1 cellular context compared by ENCODE assay signal in the genomic region with DNA sequence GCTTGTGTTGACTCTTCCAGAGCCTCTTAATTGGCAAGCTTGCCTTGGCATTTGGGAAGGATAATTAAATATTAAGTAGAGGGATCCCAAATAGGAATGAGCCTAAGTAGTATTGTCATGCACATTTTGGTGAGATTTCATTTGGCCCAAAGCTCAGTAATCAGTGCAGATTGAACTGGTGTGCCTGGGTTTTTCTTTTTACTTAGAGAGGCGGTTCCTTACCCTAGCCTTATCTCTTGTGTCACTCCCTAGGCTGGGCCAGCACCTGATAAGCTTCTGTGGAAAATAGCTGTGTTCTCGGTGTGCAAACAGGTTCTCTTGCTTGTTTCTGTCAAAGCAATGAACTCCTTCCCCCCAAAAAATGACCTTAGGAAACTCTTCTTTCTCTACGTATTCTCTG.
TF ChIP-seq lines count a peak whose summit lies in the region.

No MANE protein-coding gene starts in this region.

TF ChIP-seq in K562, 482 proteins besides CTCF, POLR2A, EP300 and RAD21 (continued from another document):
- TF ChIP-seq ARID4B (CRISPR knock-in tag; IDR thresholded peaks at IDR 0.05) (no peak), CHD4 (IDR thresholded peaks at IDR 0.05; ENCODE audit: insufficient read depth, insufficient replicate concordance, low read depth, low read length, poor library complexity, severe bottlenecking) (no peak), GMEB1 (CRISPR knock-in tag; IDR thresholded peaks at IDR 0.05) (no peak), CCNT2 (IDR thresholded peaks at IDR 0.05; ENCODE audit: borderline replicate concordance, extremely low read depth, insufficient read length, low read depth, low read length) (no peak), RFX1 (IDR thresholded peaks at IDR 0.05) (no peak)
- TF ChIP-seq, protein P1, sequence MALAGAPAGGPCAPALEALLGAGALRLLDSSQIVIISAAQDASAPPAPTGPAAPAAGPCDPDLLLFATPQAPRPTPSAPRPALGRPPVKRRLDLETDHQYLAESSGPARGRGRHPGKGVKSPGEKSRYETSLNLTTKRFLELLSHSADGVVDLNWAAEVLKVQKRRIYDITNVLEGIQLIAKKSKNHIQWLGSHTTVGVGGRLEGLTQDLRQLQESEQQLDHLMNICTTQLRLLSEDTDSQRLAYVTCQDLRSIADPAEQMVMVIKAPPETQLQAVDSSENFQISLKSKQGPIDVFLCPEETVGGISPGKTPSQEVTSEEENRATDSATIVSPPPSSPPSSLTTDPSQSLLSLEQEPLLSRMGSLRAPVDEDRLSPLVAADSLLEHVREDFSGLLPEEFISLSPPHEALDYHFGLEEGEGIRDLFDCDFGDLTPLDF (CRISPR knock-in tag; IDR thresholded peaks at IDR 0.05), result no peak
TF ChIP-seq in K562: peak in this region for 20.
